1 cellular context compared by ENCODE assay signal in the genomic region with DNA sequence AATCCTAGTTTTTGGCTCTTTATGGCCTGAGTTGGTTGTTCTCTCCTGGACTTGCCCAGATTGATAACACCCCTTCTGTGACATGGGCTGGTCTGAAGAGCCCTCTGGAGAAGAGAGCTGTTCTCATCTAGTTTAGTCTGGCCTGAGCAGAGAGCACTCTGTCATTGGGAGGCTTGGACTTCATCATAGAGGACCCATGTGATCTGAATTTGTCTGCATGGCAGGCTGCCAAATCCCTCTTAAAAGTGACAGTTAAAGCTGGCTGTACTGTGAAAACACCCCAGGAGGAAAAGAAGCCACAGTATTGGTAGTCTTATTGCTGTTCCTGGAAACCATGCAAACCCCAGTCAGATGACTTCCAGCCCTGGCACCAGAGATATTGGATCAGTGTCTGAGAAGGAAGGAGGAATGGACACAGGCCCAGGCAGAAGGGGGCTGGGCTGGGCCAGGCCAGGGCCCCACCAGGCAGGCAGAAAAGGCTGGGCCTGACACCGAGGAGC.
TF ChIP-seq lines count a peak whose summit lies in the region.

No MANE protein-coding gene starts in this region.

TF ChIP-seq in GM23338, 12 proteins besides CTCF, POLR2A, EP300 and RAD21:
- no peak for TF ChIP-seq REST (IDR thresholded peaks at IDR 0.05; ENCODE audit: unreplicated experiment)
- no peak for TF ChIP-seq NANOG (IDR thresholded peaks at IDR 0.05; ENCODE audit: borderline replicate concordance)
- TF ChIP-seq, protein P1, sequence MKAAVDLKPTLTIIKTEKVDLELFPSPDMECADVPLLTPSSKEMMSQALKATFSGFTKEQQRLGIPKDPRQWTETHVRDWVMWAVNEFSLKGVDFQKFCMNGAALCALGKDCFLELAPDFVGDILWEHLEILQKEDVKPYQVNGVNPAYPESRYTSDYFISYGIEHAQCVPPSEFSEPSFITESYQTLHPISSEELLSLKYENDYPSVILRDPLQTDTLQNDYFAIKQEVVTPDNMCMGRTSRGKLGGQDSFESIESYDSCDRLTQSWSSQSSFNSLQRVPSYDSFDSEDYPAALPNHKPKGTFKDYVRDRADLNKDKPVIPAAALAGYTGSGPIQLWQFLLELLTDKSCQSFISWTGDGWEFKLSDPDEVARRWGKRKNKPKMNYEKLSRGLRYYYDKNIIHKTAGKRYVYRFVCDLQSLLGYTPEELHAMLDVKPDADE (IDR thresholded peaks at IDR 0.05): no peak
- no peak for TF ChIP-seq ZNF114 (CRISPR knock-in tag; IDR thresholded peaks at IDR 0.05)
- TF ChIP-seq JUNB (IDR thresholded peaks at IDR 0.05; ENCODE audit: unreplicated experiment): no peak
- TF ChIP-seq ZNF462 (CRISPR knock-in tag; IDR thresholded peaks at IDR 0.05): no peak
- TF ChIP-seq STAT1 (IDR thresholded peaks at IDR 0.05; ENCODE audit: unreplicated experiment): no peak
- no peak for TF ChIP-seq POLR2AphosphoS5 (IDR thresholded peaks at IDR 0.05; ENCODE audit: low read depth)
- TF ChIP-seq EZH2phosphoT487 (IDR thresholded peaks at IDR 0.05; ENCODE audit: unreplicated experiment): no peak
